Comparison of ENCODE assay signal across 8 cellular contexts in genomic region chr1:206544562-206545257, GRCh38. TPM values are rescaled to one million over a fixed set of nuclear protein-coding genes. Genes with fewer than 3 reads are reported as not detected.
A peak's percentile ranks its signal among the peaks of the same experiment; 100 is the strongest.
DNase-seq lines count a peak whose midpoint lies in the region; ATAC-seq and TF ChIP-seq lines count a peak whose summit lies in the region.

No MANE protein-coding gene starts in this region.

- TF ChIP-seq CTCF in GM12874 (IDR thresholded peaks at IDR 0.05; ENCODE audit: insufficient read depth, low read depth, low read length) (peak; percentile 90), LNCaP clone FGC (IDR thresholded peaks at IDR 0.05; ENCODE audit: control insufficient read depth, extremely low read depth, insufficient read depth) (peak; percentile 90), SK-N-SH (IDR thresholded peaks at IDR 0.05) (peak; percentile 86), progenitor cell of endocrine pancreas (IDR thresholded peaks at IDR 0.05; ENCODE audit: unreplicated experiment) (peak; percentile 87)

- CTCF ChIA-PET in SK-N-SH (lab: Yijun Ruan, JAX): interaction anchor here (0.6 to 17.3 kb wide), 32 partner anchors 9 to 602 kb away, joined by 3 to 241 read pairs (median 7); partner anchors contain the start of genes IKBKE and RASSF5
- CTCF ChIA-PET in activated naive CD4-positive, alpha-beta T cell treated with anti-CD3 and anti-CD28 coated beads for 36 hours (lab: Charles Lee): interaction anchor here (0.6 to 7.6 kb wide), 39 partner anchors 9 to 508 kb away, joined by 3 to 267 read pairs (median 5); partner anchors contain the start of genes DYRK3, EIF2D and RASSF5

- H3K4me3 ChIP-seq in LNCaP clone FGC (ENCODE audit: low read depth, low read length) (no peak overlapping the region), SK-N-SH (ENCODE audit: low read depth in 2 of 2, low read length in 1 of 2) (no peak overlapping the region; a peak in 1 of 4 replicates)

- POLR2A ChIA-PET in SK-N-SH (lab: Yijun Ruan, JAX): no interaction called here

- no peak overlapping the region for H3K4me3 Mint-ChIP-seq in activated naive CD4-positive, alpha-beta T cell treated with anti-CD3 and anti-CD28 coated beads for 36 hours
- H3K4me3 Mint-ChIP-seq in progenitor cell of endocrine pancreas (ENCODE audit: low read depth): no peak overlapping the region

- TF ChIP-seq EP300 in SK-N-SH (IDR thresholded peaks at IDR 0.05; ENCODE audit: borderline replicate concordance in 1 of 2, low read depth in 1 of 2, low read length in 1 of 2): no peak

- H4K20me1 ChIP-seq in SK-N-SH (ENCODE audit: insufficient read depth): no peaks in the 10 kb centered on the region

- H3K4me2 ChIP-seq in SK-N-SH: no peak overlapping the region

- H3K9me3 Mint-ChIP-seq in activated naive CD4-positive, alpha-beta T cell treated with anti-CD3 and anti-CD28 coated beads for 36 hours: no peaks in the 10 kb centered on the region
- H3K9me3 Mint-ChIP-seq in progenitor cell of endocrine pancreas (ENCODE audit: low read depth): no peaks in the 10 kb centered on the region

- H3K4me1 ChIP-seq in SK-N-SH (ENCODE audit: control insufficient read depth in 1 of 2, insufficient read depth in 2 of 2, low read depth in 1 of 2, low read length in 1 of 2): no peaks in the 10 kb centered on the region; a peak in 1 of 4 replicates

- peaks cover 19% of the 10 kb centered on the region for H3K4me1 Mint-ChIP-seq in activated naive CD4-positive, alpha-beta T cell treated with anti-CD3 and anti-CD28 coated beads for 36 hours (ENCODE audit: low read depth)
- H3K4me1 Mint-ChIP-seq in progenitor cell of endocrine pancreas (ENCODE audit: low read depth): peaks cover 1% of the 10 kb centered on the region

- H3K9me3 ChIP-seq in SK-N-SH: no peaks in the 10 kb centered on the region

- WGBS in SK-N-SH (ENCODE audit: low lambda C conversion rate): 11% methylated on average over 8 of the region's 9 CpGs

- no peak overlapping the region for H2AFZ ChIP-seq in SK-N-SH (ENCODE audit: low read depth)

- no peaks in the 10 kb centered on the region for H3K79me2 ChIP-seq in SK-N-SH (ENCODE audit: insufficient read depth)

- H3K9ac ChIP-seq in SK-N-SH: no peak overlapping the region

- H3F3A ChIP-seq in SK-N-SH (replicated peaks; ENCODE audit: insufficient read depth): no peaks in the 10 kb centered on the region

- H3K27ac ChIP-seq in SK-N-SH (ENCODE audit: low read depth in 2 of 2, low read length in 1 of 2): no peak overlapping the region

- no peaks in the 10 kb centered on the region for H3K27me3 Mint-ChIP-seq in activated naive CD4-positive, alpha-beta T cell treated with anti-CD3 and anti-CD28 coated beads for 36 hours (ENCODE audit: low read depth)
- H3K27me3 Mint-ChIP-seq in progenitor cell of endocrine pancreas: peaks cover 8% of the 10 kb centered on the region

- H3K36me3 ChIP-seq in SK-N-SH (replicated peaks in 1 of 2; ENCODE audit: control insufficient read depth in 1 of 2, insufficient read depth in 2 of 2, low read length in 1 of 2): no peaks in the 10 kb centered on the region

- DNase-seq in LNCaP clone FGC (ENCODE audit: low read depth) (no peak), SK-N-SH (peak; percentile 86), head of caudate nucleus (peak; percentile 47 to 90 (median 72)), progenitor cell of endocrine pancreas (ENCODE audit: low spot score, unreplicated experiment) (peak; percentile 84)
- peak; percentile 89 for DNase-seq in activated naive CD4-positive, alpha-beta T cell treated with anti-CD3 and anti-CD28 coated beads for 36 hours

- TF ChIP-seq RAD21 in SK-N-SH (IDR thresholded peaks at IDR 0.05; ENCODE audit: low read length): peak; percentile 73

- H3K27ac Mint-ChIP-seq in activated naive CD4-positive, alpha-beta T cell treated with anti-CD3 and anti-CD28 coated beads for 36 hours: peak overlapping the region; percentile 70
- H3K27ac Mint-ChIP-seq in progenitor cell of endocrine pancreas: no peak overlapping the region

- no peaks in the 10 kb centered on the region for H3K36me3 Mint-ChIP-seq in activated naive CD4-positive, alpha-beta T cell treated with anti-CD3 and anti-CD28 coated beads for 36 hours (ENCODE audit: low read depth)
- peaks cover 1% of the 10 kb centered on the region for H3K36me3 Mint-ChIP-seq in progenitor cell of endocrine pancreas (ENCODE audit: insufficient read depth)

- intact Hi-C loops in activated naive CD4-positive, alpha-beta T cell treated with anti-CD3 and anti-CD28 coated beads for 36 hours (cut with micrococcal nuclease): loop anchor here (1.0 to 2.0 kb wide), 8 partner anchors 12 to 120 kb away; partner anchors contain the start of gene RASSF5
- intact Hi-C loops in head of caudate nucleus (cut with DNase I): loop anchor here (5.0 kb wide), 1 partner anchor 38 kb away; no protein-coding TSS in a partner anchor

- H3K9me2 ChIP-seq in SK-N-SH: no peaks in the 10 kb centered on the region

- no peaks in the 10 kb centered on the region; the same call in 1 of the 2 replicates for H3K27me3 ChIP-seq in SK-N-SH (ENCODE audit: insufficient read depth)

- no peak for ATAC-seq in HG02970 (IDR thresholded peaks at IDR 0.05; ENCODE audit: low FRiP score, unreplicated experiment)
- no peak for ATAC-seq in GM21390 (IDR thresholded peaks at IDR 0.05; ENCODE audit: unreplicated experiment)

TF ChIP-seq in SK-N-SH, 30 proteins besides CTCF, POLR2A, EP300 and RAD21:
- no peak for TF ChIP-seq YY1 (IDR thresholded peaks at IDR 0.05; ENCODE audit: low read depth)
- peak; percentile 42; the same call in 1 of the 2 replicates for TF ChIP-seq MXI1 (IDR thresholded peaks at IDR 0.05; ENCODE audit: low read depth, low read length)
- TF ChIP-seq SMC3 (IDR thresholded peaks at IDR 0.05; ENCODE audit: low read depth, low read length): peak; percentile 78
- 0 out of 2 replicates have a peak, but pooled peaks have one; percentile 13 for TF ChIP-seq USF1 (IDR thresholded peaks at IDR 0.05; ENCODE audit: borderline replicate concordance, low read depth)
- peak; percentile 96 for TF ChIP-seq MAX (IDR thresholded peaks at IDR 0.05; ENCODE audit: low read depth)
TF ChIP-seq in SK-N-SH: peak in this region for 4.

RNA-seq across cellular contexts. Expression of gene RASSF5, which starts 37.4 kb away (rescaled TPM):
- polyA plus RNA-seq in SK-N-SH (2012; rRNA removed): 1.7 and 2.2 TPM in 2 replicates
- 1.6 and 1.8 TPM in 2 replicates for polyA plus RNA-seq in SK-N-SH (2012; cell fraction: cytosol; rRNA removed)
- polyA plus RNA-seq in SK-N-SH (2012; cell fraction: nucleus; rRNA removed): 4.4 and 5.0 TPM in 2 replicates
- total RNA-seq in activated naive CD4-positive, alpha-beta T cell treated with anti-CD3 and anti-CD28 coated beads for 36 hours: 100 to 1,000 TPM; 257 to 258 TPM
- total RNA-seq in progenitor cell of endocrine pancreas: 7.0 and 7.9 TPM in 2 replicates

Comparison
In these comparisons a context has a peak if more than half of its experiments do, and no peak if none do; other contexts are left out.
1. RNA of gene RASSF5, which starts 37.4 kb away (total RNA-seq): 257 to 258 TPM in activated naive CD4-positive, alpha-beta T cell treated with anti-CD3 and anti-CD28 coated beads for 36 hours; 7.0 to 7.9 TPM in progenitor cell of endocrine pancreas; every median in the first group is over 10 times any median in the second.
2. Peak in every context shown above with its lines, with median percentiles within 50 percentile points of each other: CTCF ChIP-seq.